11 cellular contexts compared by ENCODE assay signal in the genomic region with DNA sequence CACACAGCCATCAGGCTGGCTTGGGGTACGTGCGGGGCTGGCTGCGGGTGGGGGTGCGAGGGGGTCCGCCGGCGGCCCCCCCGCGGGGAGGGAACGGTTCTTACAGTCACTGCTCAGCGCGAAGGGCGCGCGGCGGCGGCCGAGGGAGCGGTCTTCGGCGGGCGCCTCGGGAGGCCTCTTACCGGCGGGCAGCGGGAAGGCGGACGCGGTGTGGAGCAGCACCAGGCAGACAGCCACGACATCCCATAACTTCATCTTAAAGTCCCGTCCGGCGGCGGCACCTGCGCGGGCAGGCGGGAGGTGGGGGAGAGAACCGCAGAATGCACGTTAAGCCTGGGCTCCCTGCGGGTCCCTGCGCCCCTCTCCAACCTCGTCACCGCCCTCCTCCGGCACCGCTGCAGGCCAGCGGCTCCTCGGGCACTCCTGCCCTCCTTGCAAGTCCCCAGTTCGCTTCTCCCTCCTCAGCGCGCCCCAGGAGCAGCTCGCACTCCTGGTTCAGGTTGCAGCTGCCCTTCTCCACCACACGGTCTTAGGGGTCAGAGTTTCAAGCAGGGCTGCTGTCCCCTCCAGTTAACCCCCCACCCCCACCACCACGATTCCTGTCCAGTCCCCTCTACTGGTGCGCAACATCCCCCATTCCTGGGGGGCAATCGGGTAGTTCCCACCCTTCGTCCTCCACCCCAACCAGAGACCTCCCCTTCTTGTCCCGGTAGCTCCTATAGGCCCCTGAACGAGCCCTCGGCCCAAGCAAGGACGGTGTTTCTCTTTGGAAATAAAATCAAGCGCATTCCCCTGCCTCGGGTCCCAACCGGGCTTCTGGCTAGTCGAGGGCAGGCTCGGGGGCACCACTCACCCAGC. TPM values are rescaled to one million over a fixed set of nuclear protein-coding genes. Genes with fewer than 3 reads are reported as not detected.
DNase-seq lines count a peak whose midpoint lies in the region; ATAC-seq and TF ChIP-seq lines count a peak whose summit lies in the region.
"Had no signal": no experiment of that assay in that cellular context is flagged by ENCODE, and none has a peak within 500 bp of the region (broad histone marks: within the 10 kb centered on the region; RNA-seq: fewer than 3 reads in every experiment).

No MANE protein-coding gene starts in this region.

- no peaks in the 10 kb centered on the region for H3K36me3 ChIP-seq in smooth muscle cell (ENCODE audit: low read depth)

- H3K36me3 Mint-ChIP-seq in HFFc6 (ENCODE audit: low read depth) = peaks cover 5% of the 10 kb centered on the region; the same call in 1 of the 2 replicates
- H3K36me3 Mint-ChIP-seq: natural killer cell had no signal

- peak overlapping the region; percentile 80 for H3K4me3 ChIP-seq in smooth muscle cell

- H3F3A ChIP-seq in smooth muscle cell (ENCODE audit: low read depth) = peaks cover 6% of the 10 kb centered on the region

- peak overlapping the region; percentile 98 for H3K4me2 ChIP-seq in smooth muscle cell

- H3K27ac Mint-ChIP-seq in HFFc6 = peak overlapping the region; percentile 48; the same call in 1 of the 2 replicates
- H3K27ac Mint-ChIP-seq: natural killer cell had no signal

- no peaks in the 10 kb centered on the region for H3K9me3 ChIP-seq in smooth muscle cell (replicated peaks; ENCODE audit: low read depth)

- H3K4me1 ChIP-seq in smooth muscle cell (ENCODE audit: low read depth) = peaks cover 11% of the 10 kb centered on the region

- TF ChIP-seq CTCF in HFFc6 (IDR thresholded peaks at IDR 0.05) (no peak), smooth muscle cell (IDR thresholded peaks at IDR 0.05; ENCODE audit: borderline replicate concordance, insufficient read depth, poor library complexity, severe bottlenecking) (no peak)

- H3K4me1 Mint-ChIP-seq in HFFc6 (ENCODE audit: low read depth) = peaks cover 49% of the 10 kb centered on the region

- DNase-seq in HFFc6 (no peak), astrocyte of the hippocampus (ENCODE audit: low read depth, low spot score) (peak; percentile 69), iPS-NIHi11 (ENCODE audit: low spot score) (peak; percentile 56), smooth muscle cell (lab: John Stamatoyannopoulos, UW; ENCODE audit: unreplicated experiment) (no peak), SW480 (ENCODE audit: low spot score) (no peak), OCI-M2 (lab: John Stamatoyannopoulos, UW; ENCODE audit: unreplicated experiment) (no peak)
- DNase-seq: foreskin keratinocyte, natural killer cell, NCI-H446, T-helper 1 cell had no signal

- H3K79me2 ChIP-seq in smooth muscle cell (ENCODE audit: low read depth) = peaks cover 65% of the 10 kb centered on the region

- peaks cover 2% of the 10 kb centered on the region; the same call in 1 of the 2 replicates for H3K27me3 Mint-ChIP-seq in HFFc6 (ENCODE audit: insufficient read depth)

- peak overlapping the region; percentile 3 for H3K27ac ChIP-seq in smooth muscle cell (ENCODE audit: low read depth)
- H3K27ac ChIP-seq: foreskin keratinocyte had no signal

- WGBS in smooth muscle cell (ENCODE audit: low lambda C conversion rate) = 12% methylated on average over 46 of the region's 65 CpGs

- no peak for ATAC-seq in GM18502 (IDR thresholded peaks at IDR 0.05; ENCODE audit: poor library complexity, unreplicated experiment)
- ATAC-seq: foreskin keratinocyte, natural killer cell had no signal

- no peaks in the 10 kb centered on the region for H3K9me3 Mint-ChIP-seq in HFFc6
- H3K9me3 Mint-ChIP-seq: natural killer cell had no signal

- H3K9ac ChIP-seq in smooth muscle cell (ENCODE audit: low read depth) = no peak overlapping the region

- H2AFZ ChIP-seq in smooth muscle cell (ENCODE audit: low read depth) = no peak overlapping the region

- no peaks in the 10 kb centered on the region for H3K27me3 ChIP-seq in smooth muscle cell (ENCODE audit: low read depth)

- H3K4me3 Mint-ChIP-seq in HFFc6 = no peak overlapping the region
- H3K4me3 Mint-ChIP-seq: natural killer cell had no signal

- peaks cover 99% of the 10 kb centered on the region for H4K20me1 ChIP-seq in smooth muscle cell (ENCODE audit: low read depth)

RNA-seq across cellular contexts. Expression of a gene that starts 5.1 kb away (rescaled TPM):
- total RNA-seq in HFFc6 (2021; fragmentation: NEBNext Ultra II Directional; extraction: Animal tissue kit (Norgen Biotek cat#: 25700)) = 1 to 10 TPM in 5 of 6 experiments, under 1 TPM in 1; 0.85 to 8.3 (median 7.1) TPM
- 18.8 and 20.8 TPM in 2 replicates for total RNA-seq in smooth muscle cell
- polyA plus RNA-seq in smooth muscle cell = 11.5 and 12.9 TPM in 2 replicates
- total RNA-seq: natural killer cell had no signal

Comparison
In these comparisons a context has a peak if more than half of its experiments do, and no peak if none do; other contexts are left out.
1. DNase-seq: peak in astrocyte of the hippocampus (single experiment) and iPS-NIHi11 (single experiment); none in HFFc6 (single experiment), smooth muscle cell (single experiment), SW480 (single experiment) and OCI-M2 (single experiment).